In the genomic region with DNA sequence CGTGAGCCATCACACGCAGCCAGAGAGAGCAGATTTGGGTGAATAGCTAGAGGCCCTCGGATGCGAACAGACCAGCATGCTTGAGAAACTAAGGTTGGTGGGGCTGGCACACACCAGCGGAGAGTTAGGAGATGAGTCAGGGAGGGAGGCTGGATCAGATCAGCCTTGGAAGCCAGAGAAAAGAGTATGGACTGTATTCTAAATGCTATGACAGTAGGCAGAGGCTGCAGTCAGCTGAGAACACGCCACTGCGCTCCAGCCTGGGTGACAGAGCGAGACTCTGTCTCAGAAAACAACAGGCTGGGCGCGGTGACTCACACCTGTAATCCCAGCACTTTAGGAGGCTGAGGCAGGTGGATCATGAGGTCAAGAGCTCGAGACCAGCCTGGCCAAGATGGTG, we compare ENCODE assay signal across 12 cellular contexts. TPM values are rescaled to one million over a fixed set of nuclear protein-coding genes. Genes with fewer than 3 reads are reported as not detected.
DNase-seq lines count a peak whose midpoint lies in the region; ATAC-seq and TF ChIP-seq lines count a peak whose summit lies in the region.
"Had no signal": no experiment of that assay in that cellular context is flagged by ENCODE, and none has a peak within 500 bp of the region (broad histone marks: within the 10 kb centered on the region; RNA-seq: fewer than 3 reads in every experiment).

No MANE protein-coding gene starts in this region.

- CTCF ChIA-PET in activated CD4-positive, alpha-beta T cell treated with anti-CD3 and anti-CD28 coated beads for 36 hours (lab: Charles Lee), result interaction anchor here (0.7 to 1.2 kb wide), 2 partner anchors 11 to 203 kb away, joined by 3 read pairs; no protein-coding TSS in a partner anchor
- CTCF ChIA-PET in activated naive CD4-positive, alpha-beta T cell treated with anti-CD3 and anti-CD28 coated beads for 36 hours (lab: Charles Lee), result no interaction called here

- H3K9me3 ChIP-seq in adrenal gland (replicated peaks in 1 of 3) (no peaks in the 10 kb centered on the region), suprapubic skin (no peaks in the 10 kb centered on the region)
- H3K9me3 ChIP-seq: upper lobe of left lung had no signal

- WGBS in adrenal gland, 4 donors, result 67 to 89% (median 81%) methylated on average over 5 to 11 of the region's 11 CpGs
- WGBS in suprapubic skin, result 70% methylated on average over 11 of the region's 11 CpGs

- H3K4me1 Mint-ChIP-seq in activated CD4-positive, alpha-beta T cell treated with anti-CD3 and anti-CD28 coated beads for 36 hours, result peaks cover 28% of the 10 kb centered on the region
- peaks cover 24% of the 10 kb centered on the region for H3K4me1 Mint-ChIP-seq in activated naive CD4-positive, alpha-beta T cell treated with anti-CD3 and anti-CD28 coated beads for 36 hours (ENCODE audit: low read depth)

- no peak overlapping the region for H3K4me3 Mint-ChIP-seq in activated CD4-positive, alpha-beta T cell treated with anti-CD3 and anti-CD28 coated beads for 36 hours
- H3K4me3 Mint-ChIP-seq in activated naive CD4-positive, alpha-beta T cell treated with anti-CD3 and anti-CD28 coated beads for 36 hours, result no peak overlapping the region

- H3K27ac Mint-ChIP-seq in activated CD4-positive, alpha-beta T cell treated with anti-CD3 and anti-CD28 coated beads for 36 hours, result no peak overlapping the region
- no peak overlapping the region for H3K27ac Mint-ChIP-seq in activated naive CD4-positive, alpha-beta T cell treated with anti-CD3 and anti-CD28 coated beads for 36 hours

- H3K36me3 Mint-ChIP-seq in activated CD4-positive, alpha-beta T cell treated with anti-CD3 and anti-CD28 coated beads for 36 hours (ENCODE audit: low read depth), result no peaks in the 10 kb centered on the region
- H3K36me3 Mint-ChIP-seq in activated naive CD4-positive, alpha-beta T cell treated with anti-CD3 and anti-CD28 coated beads for 36 hours (ENCODE audit: low read depth), result no peaks in the 10 kb centered on the region

- ATAC-seq in activated CD4-positive, alpha-beta T cell treated with anti-CD3 and anti-CD28 coated beads for 36 hours, result no peak
- ATAC-seq in HG03460 (IDR thresholded peaks at IDR 0.05; ENCODE audit: unreplicated experiment), result no peak
- ATAC-seq in Right ventricle myocardium inferior, result no peak

- H3K4me1 ChIP-seq in adrenal gland (replicated peaks in 1 of 2), result peaks cover 4 to 9% of the 10 kb centered on the region in 2 donors
- peaks cover 38% of the 10 kb centered on the region for H3K4me1 ChIP-seq in suprapubic skin

- DNase-seq in activated CD4-positive, alpha-beta T cell treated with anti-CD3 and anti-CD28 coated beads for 36 hours, result peak; percentile 44
- no peak for DNase-seq in activated CD4-positive, alpha-beta T cell treated with anti-CD3 and anti-CD28 coated beads for 4 hours
- DNase-seq in adrenal gland (peak; percentile 30 to 69 (median 64)), glomerular visceral epithelial cell (ENCODE audit: extremely low spot score) (peak; percentile 77), suprapubic skin (ENCODE audit: low spot score in 2 of 2) (no peak), Right ventricle myocardium inferior (ENCODE audit: missing footprints) (no peak)
- DNase-seq in activated naive CD4-positive, alpha-beta T cell treated with anti-CD3 and anti-CD28 coated beads for 36 hours, result no peak
- DNase-seq: hypothalamus; stimulated activated CD4-positive, alpha-beta T cell treated with anti-CD3 and anti-CD28 coated beads, Interleukin-2, amount 100 ng/mL, for 48 hours; upper lobe of left lung had no signal

- H3K4me3 ChIP-seq in adrenal gland (no peak overlapping the region), suprapubic skin (no peak overlapping the region)
- H3K4me3 ChIP-seq: upper lobe of left lung had no signal

- H3K36me3 ChIP-seq in adrenal gland (replicated peaks in 1 of 2) (no peaks in the 10 kb centered on the region), suprapubic skin (no peaks in the 10 kb centered on the region)
- H3K36me3 ChIP-seq: upper lobe of left lung had no signal

- H3K9me3 Mint-ChIP-seq in activated CD4-positive, alpha-beta T cell treated with anti-CD3 and anti-CD28 coated beads for 36 hours (ENCODE audit: low read depth), result no peaks in the 10 kb centered on the region
- H3K9me3 Mint-ChIP-seq in activated naive CD4-positive, alpha-beta T cell treated with anti-CD3 and anti-CD28 coated beads for 36 hours, result no peaks in the 10 kb centered on the region

- TF ChIP-seq POLR2A in adrenal gland (IDR thresholded peaks at IDR 0.05) (peak in 1 of 2 donors; percentile 23), suprapubic skin (IDR thresholded peaks at IDR 0.05) (no peak)

- intact Hi-C loops in activated CD4-positive, alpha-beta T cell treated with anti-CD3 and anti-CD28 coated beads for 36 hours (cut with DNase I, micrococcal nuclease), result loop anchor here in 1 of 2 experiments (1.0 to 10.0 kb wide), 6 partner anchors 63 to 1975 kb away; partner anchors contain the start of genes DDI2, DNAJC16, FHAD1 and PRDM2
- intact Hi-C loops in adrenal gland (cut with DNase I), result loop anchor here in 1 of 2 donors (5.0 kb wide), 1 partner anchor 57 kb away; the partner anchor contains the start of gene SLC25A34
- intact Hi-C loops in Right ventricle myocardium inferior (cut with DNase I), result loop anchor here (5.0 kb wide), 3 partner anchors 37 to 57 kb away; partner anchors contain the start of gene SLC25A34
- intact Hi-C loops in activated naive CD4-positive, alpha-beta T cell treated with anti-CD3 and anti-CD28 coated beads for 36 hours (cut with micrococcal nuclease), result loop anchor here (2.0 kb wide), 1 partner anchor 17 kb away; no protein-coding TSS in a partner anchor

- H3K27ac ChIP-seq in adrenal gland, result peak overlapping the region in 4 of 5 donors; percentile 40 to 85 (median 64)
- H3K27ac ChIP-seq in suprapubic skin, result peak overlapping the region; percentile 97
- H3K27ac ChIP-seq: 22Rv1 had no signal

- H3K27me3 Mint-ChIP-seq in activated CD4-positive, alpha-beta T cell treated with anti-CD3 and anti-CD28 coated beads for 36 hours, result no peaks in the 10 kb centered on the region
- no peaks in the 10 kb centered on the region for H3K27me3 Mint-ChIP-seq in activated naive CD4-positive, alpha-beta T cell treated with anti-CD3 and anti-CD28 coated beads for 36 hours (ENCODE audit: low read depth)

- H3K27me3 ChIP-seq in adrenal gland (no peaks in the 10 kb centered on the region), suprapubic skin (no peaks in the 10 kb centered on the region)
- H3K27me3 ChIP-seq: upper lobe of left lung had no signal

- TF ChIP-seq EP300 in suprapubic skin (IDR thresholded peaks at IDR 0.05), result no peak

- TF ChIP-seq CTCF in adrenal gland (IDR thresholded peaks at IDR 0.05) (no peak), suprapubic skin (IDR thresholded peaks at IDR 0.05) (no peak)

- POLR2A ChIA-PET in activated CD4-positive, alpha-beta T cell treated with anti-CD3 and anti-CD28 coated beads for 36 hours (lab: Charles Lee), result interaction anchor here (0.6 to 0.7 kb wide), 3 partner anchors 8 to 101 kb away, joined by 4 to 6 read pairs (median 6); no protein-coding TSS in a partner anchor

RNA-seq across cellular contexts. Expression of gene PLEKHM2, which starts 4.0 kb away (rescaled TPM):
- total RNA-seq in activated CD4-positive, alpha-beta T cell treated with anti-CD3 and anti-CD28 coated beads for 36 hours, result 10 to 100 TPM; 48.2 to 50.1 TPM
- 10 to 100 TPM; 52.9 to 92.9 (median 71.2) TPM for total RNA-seq in adrenal gland
- 100 to 1,000 TPM in 1 of 3 donors, 10 to 100 TPM in 2; 42.8 to 103 (median 63.7) TPM for polyA plus RNA-seq in adrenal gland
- total RNA-seq in suprapubic skin, result 10 to 100 TPM; 51.3 to 61.6 (median 55.2) TPM
- 91.4 TPM for total RNA-seq in Right ventricle myocardium inferior
- 10 to 100 TPM; 44.2 to 48.3 TPM for total RNA-seq in activated naive CD4-positive, alpha-beta T cell treated with anti-CD3 and anti-CD28 coated beads for 36 hours

RNA-seq across cellular contexts. Expression of gene SLC25A34, which starts 55.9 kb away (rescaled TPM):
- under 1 TPM; 0.82 to 0.86 TPM for total RNA-seq in activated CD4-positive, alpha-beta T cell treated with anti-CD3 and anti-CD28 coated beads for 36 hours
- total RNA-seq in adrenal gland, result 10 to 100 TPM in 2 of 8 donors, 1 to 10 TPM in 6; 2.2 to 12.3 (median 5.8) TPM
- 10 to 100 TPM in 1 of 3 donors, 1 to 10 TPM in 2; 4.7 to 11.1 (median 6.0) TPM for polyA plus RNA-seq in adrenal gland
- 1 to 10 TPM; 1.3 to 4.3 (median 2.4) TPM for total RNA-seq in suprapubic skin
- 57.2 TPM for total RNA-seq in Right ventricle myocardium inferior
- total RNA-seq in activated naive CD4-positive, alpha-beta T cell treated with anti-CD3 and anti-CD28 coated beads for 36 hours, result under 1 TPM; 0.43 to 0.74 TPM

Comparison
In these comparisons a context has a peak if more than half of its experiments do, and no peak if none do; other contexts are left out.
1. DNase-seq: peak in activated CD4-positive, alpha-beta T cell treated with anti-CD3 and anti-CD28 coated beads for 36 hours (single experiment), adrenal gland (7 of 7) and glomerular visceral epithelial cell (single experiment); none in activated CD4-positive, alpha-beta T cell treated with anti-CD3 and anti-CD28 coated beads for 4 hours (0 of 2), suprapubic skin (0 of 2), Right ventricle myocardium inferior (single experiment) and activated naive CD4-positive, alpha-beta T cell treated with anti-CD3 and anti-CD28 coated beads for 36 hours (single experiment).